23 cellular contexts compared by ENCODE assay signal in genomic region chr3:116806351-116806750, GRCh38.
"Had no signal": no experiment of that assay in that cellular context is flagged by ENCODE, and none has a peak within 500 bp of the region (broad histone marks: within the 10 kb centered on the region; RNA-seq: fewer than 3 reads in every experiment).

No MANE protein-coding gene starts in this region.

- H3K27me3 ChIP-seq: colonic mucosa, dorsolateral prefrontal cortex, esophagus muscularis mucosa, esophagus squamous epithelium, foreskin keratinocyte, gastrocnemius medialis, gastroesophageal sphincter, heart left ventricle, heart right ventricle had no signal

- H3K27ac ChIP-seq: colonic mucosa, coronary artery, dorsolateral prefrontal cortex, epithelial cell of prostate, esophagus muscularis mucosa, esophagus squamous epithelium, foreskin keratinocyte, gastrocnemius medialis, gastroesophageal sphincter, heart left ventricle, heart right ventricle had no signal

- H3K4me3 ChIP-seq: colonic mucosa, coronary artery, dorsolateral prefrontal cortex, esophagus muscularis mucosa, esophagus squamous epithelium, gastrocnemius medialis, gastroesophageal sphincter, heart left ventricle, heart right ventricle had no signal

- H3K4me1 ChIP-seq: colonic mucosa, esophagus muscularis mucosa, esophagus squamous epithelium, foreskin keratinocyte, gastrocnemius medialis, gastroesophageal sphincter had no signal

- DNase-seq: colonic mucosa; cortex of kidney; dermis blood vessel endothelial cell; dorsolateral prefrontal cortex; effector CD4-positive, alpha-beta T cell; effector CD8-positive, alpha-beta T cell; effector memory CD4-positive, alpha-beta T cell; effector memory CD8-positive, alpha-beta T cell; endodermal cell; erythroblast; esophagus squamous epithelium; foreskin fibroblast; foreskin keratinocyte; foreskin melanocyte; gastrocnemius medialis; glutamatergic neuron; head of caudate nucleus; heart left ventricle; heart right ventricle had no signal

- H3K9me3 ChIP-seq: colonic mucosa, esophagus squamous epithelium, gastroesophageal sphincter had no signal

- H3K36me3 ChIP-seq: colonic mucosa, esophagus muscularis mucosa, esophagus squamous epithelium, gastrocnemius medialis, gastroesophageal sphincter, heart left ventricle, heart right ventricle had no signal
